Comparison of ENCODE assay signal across 8 cellular contexts in genomic region chr1:52348704-52349301, GRCh38. TPM values are rescaled to one million over a fixed set of nuclear protein-coding genes. Genes with fewer than 3 reads are reported as not detected.
DNase-seq lines count a peak whose midpoint lies in the region; ATAC-seq and TF ChIP-seq lines count a peak whose summit lies in the region.

No MANE protein-coding gene starts in this region.

- H3K4me1 ChIP-seq in spleen: no peaks in the 10 kb centered on the region

- intact Hi-C loops in natural killer cell (cut with micrococcal nuclease): no loop called here
- intact Hi-C loops in spleen (cut with DNase I; ENCODE audit: low total_unique reads): no loop called here

- peak overlapping the region; percentile 64 for H3K27ac Mint-ChIP-seq in natural killer cell
- H3K27ac Mint-ChIP-seq in natural killer cell treated with Interleukin-12 subunit alpha and Interleukin-12 subunit beta and Interleukin-15 and Interleukin-18, amount 100 ng/mL, for 72 hours: peak overlapping the region in 1 of 2 donors; percentile 23
- peak overlapping the region; percentile 5 for H3K27ac Mint-ChIP-seq in activated naive CD8-positive, alpha-beta T cell treated with anti-CD3 and anti-CD28 coated beads, Interleukin-2, amount 10 ng/mL, durations not matched to agents 7 days and 5 days
- H3K27ac Mint-ChIP-seq in type B pancreatic cell: peak overlapping the region; percentile 36

- H3K4me1 Mint-ChIP-seq in natural killer cell: peaks cover 14 to 16% of the 10 kb centered on the region in 2 donors
- no peaks in the 10 kb centered on the region for H3K4me1 Mint-ChIP-seq in natural killer cell treated with Interleukin-12 subunit alpha and Interleukin-12 subunit beta and Interleukin-15 and Interleukin-18, amount 100 ng/mL, for 72 hours (ENCODE audit: low read depth in 2 of 2)
- H3K4me1 Mint-ChIP-seq in activated naive CD8-positive, alpha-beta T cell treated with anti-CD3 and anti-CD28 coated beads, Interleukin-2, amount 10 ng/mL, durations not matched to agents 7 days and 5 days: peaks cover 2% of the 10 kb centered on the region
- H3K4me1 Mint-ChIP-seq in type B pancreatic cell (ENCODE audit: unreplicated experiment): peaks cover 4% of the 10 kb centered on the region

- 28 to 46% (median 42%) methylated on average over 2 to 8 of the region's 8 CpGs for WGBS in spleen, 5 donors

- no peaks in the 10 kb centered on the region for H3K27me3 ChIP-seq in spleen (replicated peaks in 1 of 7)

- H3K4me3 Mint-ChIP-seq in natural killer cell (no peak overlapping the region), type B pancreatic cell (no peak overlapping the region)
- H3K4me3 Mint-ChIP-seq in natural killer cell treated with Interleukin-12 subunit alpha and Interleukin-12 subunit beta and Interleukin-15 and Interleukin-18, amount 100 ng/mL, for 72 hours: no peak overlapping the region
- H3K4me3 Mint-ChIP-seq in activated naive CD8-positive, alpha-beta T cell treated with anti-CD3 and anti-CD28 coated beads, Interleukin-2, amount 10 ng/mL, durations not matched to agents 7 days and 5 days: no peak overlapping the region

- H3K4me3 ChIP-seq in spleen: no peak overlapping the region

- H3K27ac ChIP-seq in spleen: peak overlapping the region in 1 of 8 donors; percentile 34

- DNase-seq in natural killer cell (no peak), hypothalamus (lab: John Stamatoyannopoulos, UW) (peak in 26 of 51 donors; percentile 8 to 61 (median 35)), type B pancreatic cell (ENCODE audit: extremely low spot score, unreplicated experiment) (peak; percentile 47), spleen (no peak)
- no peak for DNase-seq in natural killer cell treated with Interleukin-12 subunit alpha and Interleukin-12 subunit beta and Interleukin-15 and Interleukin-18, amount 100 ng/mL, for 72 hours (ENCODE audit: low spot score)
- no peak for DNase-seq in activated naive CD8-positive, alpha-beta T cell treated with anti-CD3 and anti-CD28 coated beads, Interleukin-2, amount 10 ng/mL, durations not matched to agents 7 days and 5 days

- H3K36me3 Mint-ChIP-seq in natural killer cell: no peaks in the 10 kb centered on the region
- no peaks in the 10 kb centered on the region for H3K36me3 Mint-ChIP-seq in natural killer cell treated with Interleukin-12 subunit alpha and Interleukin-12 subunit beta and Interleukin-15 and Interleukin-18, amount 100 ng/mL, for 72 hours
- peaks cover 4% of the 10 kb centered on the region for H3K36me3 Mint-ChIP-seq in activated naive CD8-positive, alpha-beta T cell treated with anti-CD3 and anti-CD28 coated beads, Interleukin-2, amount 10 ng/mL, durations not matched to agents 7 days and 5 days
- peaks cover 27% of the 10 kb centered on the region for H3K36me3 Mint-ChIP-seq in type B pancreatic cell

- H3K9me3 ChIP-seq in spleen: no peaks in the 10 kb centered on the region

- no peak for TF ChIP-seq POLR2A in spleen (IDR thresholded peaks at IDR 0.05)

- peaks cover 0 to 52% (median 30%) of the 10 kb centered on the region in 6 donors for H3K36me3 ChIP-seq in spleen

- POLR2A ChIA-PET in activated naive CD8-positive, alpha-beta T cell treated with anti-CD3 and anti-CD28 coated beads, Interleukin-2, amount 10 ng/mL, durations not matched to agents 7 days and 5 days (lab: Charles Lee): interaction anchor here (1.2 to 1.4 kb wide), 2 partner anchors 13 to 17 kb away, joined by 3 read pairs; partner anchors contain the start of gene CC2D1B

- H3K9me3 Mint-ChIP-seq in natural killer cell: no peaks in the 10 kb centered on the region
- H3K9me3 Mint-ChIP-seq in natural killer cell treated with Interleukin-12 subunit alpha and Interleukin-12 subunit beta and Interleukin-15 and Interleukin-18, amount 100 ng/mL, for 72 hours: no peaks in the 10 kb centered on the region
- H3K9me3 Mint-ChIP-seq in activated naive CD8-positive, alpha-beta T cell treated with anti-CD3 and anti-CD28 coated beads, Interleukin-2, amount 10 ng/mL, durations not matched to agents 7 days and 5 days: no peaks in the 10 kb centered on the region
- H3K9me3 Mint-ChIP-seq in type B pancreatic cell: no peaks in the 10 kb centered on the region

- ATAC-seq in natural killer cell (peak in 1 of 3 donors; percentile 48), HG03159 (IDR thresholded peaks at IDR 0.05; ENCODE audit: unreplicated experiment) (no peak), HG03139 (IDR thresholded peaks at IDR 0.05; ENCODE audit: unreplicated experiment) (no peak)
- ATAC-seq in natural killer cell treated with Interleukin-12 subunit alpha and Interleukin-12 subunit beta and Interleukin-15 and Interleukin-18, amount 100 ng/mL, for 72 hours: no peak
- peak; percentile 59 for ATAC-seq in activated naive CD8-positive, alpha-beta T cell treated with anti-CD3 and anti-CD28 coated beads, Interleukin-2, amount 10 ng/mL, durations not matched to agents 7 days and 5 days (ENCODE audit: low read depth)

- TF ChIP-seq CTCF in natural killer cell (IDR thresholded peaks at IDR 0.05): no peak
- TF ChIP-seq CTCF in type B pancreatic cell (conservative IDR thresholded peaks at IDR 0.05): peak; percentile 61
- no peak for TF ChIP-seq CTCF in spleen (IDR thresholded peaks at IDR 0.05 in 8 of 11, conservative IDR thresholded peaks at IDR 0.05 in 3 of 11)

- H3K27me3 Mint-ChIP-seq in natural killer cell (ENCODE audit: low read depth in 2 of 2) (no peaks in the 10 kb centered on the region), type B pancreatic cell (no peaks in the 10 kb centered on the region)
- no peaks in the 10 kb centered on the region for H3K27me3 Mint-ChIP-seq in natural killer cell treated with Interleukin-12 subunit alpha and Interleukin-12 subunit beta and Interleukin-15 and Interleukin-18, amount 100 ng/mL, for 72 hours
- no peaks in the 10 kb centered on the region for H3K27me3 Mint-ChIP-seq in activated naive CD8-positive, alpha-beta T cell treated with anti-CD3 and anti-CD28 coated beads, Interleukin-2, amount 10 ng/mL, durations not matched to agents 7 days and 5 days

RNA-seq across cellular contexts. Expression of gene CC2D1B, which starts 17.2 kb away (rescaled TPM):
- 10 to 100 TPM; 61.4 to 78.4 (median 68.8) TPM for total RNA-seq in natural killer cell
- total RNA-seq in natural killer cell treated with Interleukin-12 subunit alpha and Interleukin-12 subunit beta and Interleukin-15 and Interleukin-18, amount 100 ng/mL, for 72 hours: 10 to 100 TPM; 53.9 to 59.3 TPM
- total RNA-seq in activated naive CD8-positive, alpha-beta T cell treated with anti-CD3 and anti-CD28 coated beads, Interleukin-2, amount 10 ng/mL, durations not matched to agents 7 days and 5 days: 10 to 100 TPM; 69.3 to 75.6 TPM
- total RNA-seq in type B pancreatic cell (ENCODE audit: low replicate concordance): 33.7 and 35.9 TPM in 2 replicates
- total RNA-seq in spleen: 10 to 100 TPM; 29.8 to 44.0 (median 36.2) TPM
- polyA plus RNA-seq in spleen: 10 to 100 TPM; 14.8 to 23.2 (median 14.9) TPM

RNA-seq across cellular contexts. Expression of gene ORC1, which starts 55.4 kb away (rescaled TPM):
- total RNA-seq in natural killer cell (1 to 10 TPM; 1.9 to 2.6 (median 2.1) TPM), type B pancreatic cell (ENCODE audit: low replicate concordance) (6.5 and 14.8 TPM in 2 replicates), spleen (1 to 10 TPM in 5 of 7 donors, under 1 TPM in 2; 0.60 to 5.4 (median 2.7) TPM)
- total RNA-seq in natural killer cell treated with Interleukin-12 subunit alpha and Interleukin-12 subunit beta and Interleukin-15 and Interleukin-18, amount 100 ng/mL, for 72 hours: 10 to 100 TPM; 20.7 to 56.4 TPM
- 10 to 100 TPM; 25.6 to 25.7 TPM for total RNA-seq in activated naive CD8-positive, alpha-beta T cell treated with anti-CD3 and anti-CD28 coated beads, Interleukin-2, amount 10 ng/mL, durations not matched to agents 7 days and 5 days
- polyA plus RNA-seq in spleen: 1 to 10 TPM; 1.0 to 1.6 (median 1.3) TPM

RNA-seq across cellular contexts. Expression of gene PRPF38A, which starts 55.6 kb away (rescaled TPM):
- total RNA-seq in natural killer cell (10 to 100 TPM; 73.9 to 97.2 (median 95.4) TPM), type B pancreatic cell (ENCODE audit: low replicate concordance) (55.6 and 70.7 TPM in 2 replicates), spleen (10 to 100 TPM; 21.7 to 50.4 (median 41.7) TPM)
- 100 to 1,000 TPM in 1 of 2 donors, 10 to 100 TPM in 1; 94.7 to 105 TPM for total RNA-seq in natural killer cell treated with Interleukin-12 subunit alpha and Interleukin-12 subunit beta and Interleukin-15 and Interleukin-18, amount 100 ng/mL, for 72 hours
- total RNA-seq in activated naive CD8-positive, alpha-beta T cell treated with anti-CD3 and anti-CD28 coated beads, Interleukin-2, amount 10 ng/mL, durations not matched to agents 7 days and 5 days: 10 to 100 TPM; 87.1 to 92.1 TPM
- 10 to 100 TPM; 13.8 to 18.1 (median 15.2) TPM for polyA plus RNA-seq in spleen

Comparison
In these comparisons a context has a peak if more than half of its experiments do, and no peak if none do; other contexts are left out.
1. DNase-seq: peak in hypothalamus (26 of 51) and type B pancreatic cell (single experiment); none in natural killer cell (single experiment), natural killer cell treated with Interleukin-12 subunit alpha and Interleukin-12 subunit beta and Interleukin-15 and Interleukin-18, amount 100 ng/mL, for 72 hours (single experiment), activated naive CD8-positive, alpha-beta T cell treated with anti-CD3 and anti-CD28 coated beads, Interleukin-2, amount 10 ng/mL, durations not matched to agents 7 days and 5 days (single experiment) and spleen (single experiment).